ENCODE assay signal across 9 cellular contexts in the genomic region with DNA sequence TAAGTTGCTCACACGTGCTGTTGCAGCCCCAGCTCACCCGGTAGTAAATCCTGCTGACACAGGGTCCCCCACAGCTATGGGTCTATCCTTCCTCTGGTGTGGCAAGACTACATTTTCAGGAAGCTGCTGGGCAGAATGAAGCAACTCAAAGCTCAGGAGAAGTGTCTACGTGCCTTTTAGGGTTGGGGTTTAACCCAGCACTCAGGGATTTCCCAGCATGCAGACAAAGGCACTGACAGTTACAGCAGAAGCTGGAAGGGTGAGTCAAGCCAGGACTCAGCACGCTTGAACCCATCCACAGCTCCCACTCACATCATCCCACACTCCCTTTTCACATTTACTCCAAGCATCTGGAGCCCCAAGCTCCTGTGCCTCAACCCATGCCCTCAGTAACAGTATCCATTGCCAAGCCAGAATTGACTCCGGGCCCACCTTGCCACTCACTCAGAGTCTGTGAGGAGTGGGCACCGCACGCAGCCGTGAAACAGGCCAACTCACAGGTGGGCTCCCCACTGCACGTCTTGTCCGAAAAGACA. TPM values are rescaled to one million over a fixed set of nuclear protein-coding genes. Genes with fewer than 3 reads are reported as not detected.
DNase-seq lines count a peak whose midpoint lies in the region; ATAC-seq, FAIRE-seq and TF ChIP-seq lines count a peak whose summit lies in the region.
"Had no signal": no experiment of that assay in that cellular context is flagged by ENCODE, and none has a peak within 500 bp of the region (broad histone marks: within the 10 kb centered on the region; RNA-seq: fewer than 3 reads in every experiment).

No MANE protein-coding gene starts in this region.

- H3K4me3 ChIP-seq in gastroesophageal sphincter (no peak overlapping the region), prostate gland (no peak overlapping the region)
- H3K4me3 ChIP-seq: cardiac muscle cell had no signal

- TF ChIP-seq POLR2A in gastroesophageal sphincter (IDR thresholded peaks at IDR 0.05) (no peak), prostate gland (IDR thresholded peaks at IDR 0.05) (no peak)

- TF ChIP-seq CTCF in gastroesophageal sphincter (IDR thresholded peaks at IDR 0.05) = no peak
- no peak for TF ChIP-seq CTCF in prostate gland (IDR thresholded peaks at IDR 0.05)
- TF ChIP-seq CTCF in D721Med (IDR thresholded peaks at IDR 0.05; ENCODE audit: insufficient read depth, missing control alignments) = no peak

- H3K36me3 ChIP-seq in gastroesophageal sphincter (no peaks in the 10 kb centered on the region), prostate gland (no peaks in the 10 kb centered on the region)
- H3K36me3 ChIP-seq: cardiac muscle cell had no signal

- H3K27me3 ChIP-seq in gastroesophageal sphincter (no peaks in the 10 kb centered on the region), prostate gland (replicated peaks; ENCODE audit: insufficient read depth) (no peaks in the 10 kb centered on the region)
- H3K27me3 ChIP-seq: cardiac muscle cell had no signal

- DNase-seq in SKM-1 (lab: John Stamatoyannopoulos, UW; ENCODE audit: unreplicated experiment) (peak; percentile 53), prostate gland (ENCODE audit: low spot score) (no peak), D721Med (ENCODE audit: insufficient read length, low spot score) (no peak), NCI-H2171 (lab: John Stamatoyannopoulos, UW) (no peak)
- DNase-seq in stimulated activated CD4-positive, alpha-beta T cell treated with anti-CD3 and anti-CD28 coated beads, Interleukin-15, amount 100 ng/mL, for 48 hours (ENCODE audit: low read depth in 2 of 2) = peak; percentile 22 to 38

- H3K9me3 ChIP-seq in gastroesophageal sphincter (no peaks in the 10 kb centered on the region), prostate gland (no peaks in the 10 kb centered on the region)

- peak overlapping the region in 1 of 4 donors; percentile 28 for H3K27ac ChIP-seq in gastroesophageal sphincter
- H3K27ac ChIP-seq in prostate gland = no peak overlapping the region
- H3K27ac ChIP-seq: cardiac muscle cell had no signal

- ATAC-seq in GM21529 (IDR thresholded peaks at IDR 0.05; ENCODE audit: unreplicated experiment) = peak; percentile 41
- peak; percentile 37 for ATAC-seq in gastroesophageal sphincter
- no peak for ATAC-seq in GM21515 (IDR thresholded peaks at IDR 0.05; ENCODE audit: unreplicated experiment)

- 57 to 88% methylated on average over 3 to 9 of the region's 10 CpGs for WGBS in gastroesophageal sphincter (ENCODE audit: low coverage in 1 of 2), 2 donors
- 83% methylated on average over 10 of the region's 10 CpGs for WGBS in prostate gland

- H3K4me1 ChIP-seq in gastroesophageal sphincter (peaks cover 7 to 78% (median 15%) of the 10 kb centered on the region in 3 donors), prostate gland (replicated peaks) (no peaks in the 10 kb centered on the region)

- intact Hi-C loops in prostate gland (cut with DNase I) = no loop called here

- no peak for TF ChIP-seq EP300 in gastroesophageal sphincter (IDR thresholded peaks at IDR 0.05)

- FAIRE-seq in D721Med (lab: Jason Lieb, UNC) = no peak

RNA-seq across cellular contexts. Expression of gene ZFP36L1, which starts 59.7 kb away (rescaled TPM):
- total RNA-seq in gastroesophageal sphincter = 100 to 1,000 TPM; 154 to 451 (median 280) TPM
- total RNA-seq in prostate gland = 100 to 1,000 TPM; 359 to 556 TPM

Comparison
In these comparisons a context has a peak if more than half of its experiments do, and no peak if none do; other contexts are left out.
1. DNase-seq: peak in SKM-1 (single experiment) and stimulated activated CD4-positive, alpha-beta T cell treated with anti-CD3 and anti-CD28 coated beads, Interleukin-15, amount 100 ng/mL, for 48 hours (2 of 2); none in prostate gland (single experiment), D721Med (single experiment) and NCI-H2171 (single experiment).